1 cellular context compared by ENCODE assay signal in the genomic region with DNA sequence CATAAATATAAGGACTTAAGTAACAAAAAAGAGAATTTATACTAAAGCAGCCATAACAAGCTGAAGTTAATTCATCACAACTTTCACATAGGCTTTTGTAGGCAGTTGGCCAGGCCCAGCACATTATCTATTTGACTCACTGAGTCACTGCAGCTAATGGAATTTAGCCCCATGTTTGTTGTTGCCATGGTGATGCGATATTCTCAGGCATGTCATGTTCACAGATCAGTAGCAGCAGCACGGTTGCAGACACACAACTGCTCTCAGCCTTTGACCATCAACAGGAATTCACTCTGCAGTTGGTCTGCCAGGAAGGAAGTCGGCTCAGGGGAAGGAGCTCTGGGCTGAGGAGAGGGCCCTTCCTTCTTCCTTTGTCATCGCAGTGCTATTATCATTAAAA.
TF ChIP-seq lines count a peak whose summit lies in the region.

No MANE protein-coding gene starts in this region.

TF ChIP-seq in GM23338, 12 proteins besides CTCF, POLR2A, EP300 and RAD21 (continued from another document):
- TF ChIP-seq ZNF462 (CRISPR knock-in tag; IDR thresholded peaks at IDR 0.05) (peak; percentile 99), STAT1 (IDR thresholded peaks at IDR 0.05; ENCODE audit: unreplicated experiment) (no peak)
TF ChIP-seq in GM23338: peak in this region for 5.
